In genomic region chr19:5316138-5316537, GRCh38 we compare ENCODE assay signal across 2 cellular contexts.
A peak's percentile ranks its signal among the peaks of the same experiment; 100 is the strongest.
TF ChIP-seq lines count a peak whose summit lies in the region.

No MANE protein-coding gene starts in this region.

TF ChIP-seq in HepG2, 621 proteins besides CTCF, POLR2A, EP300 and RAD21:
- TF ChIP-seq ZNF432 (CRISPR knock-in tag; IDR thresholded peaks at IDR 0.05; ENCODE audit: borderline replicate concordance) (no peak), MAFK (conservative IDR thresholded peaks at IDR 0.05 in 1 of 2, IDR thresholded peaks at IDR 0.05 in 1 of 2; ENCODE audit: low read length in 2 of 2) (peak; percentile 46 to 56; a peak in 3 of 4 replicates), MAFF (IDR thresholded peaks at IDR 0.05; ENCODE audit: low read depth, low read length) (peak; percentile 22; the same call in 1 of the 2 replicates), IRX3 (CRISPR knock-in tag; IDR thresholded peaks at IDR 0.05; ENCODE audit: borderline replicate concordance, low read depth) (no peak)

TF ChIP-seq in K562, 482 proteins besides CTCF, POLR2A, EP300 and RAD21:
- TF ChIP-seq C11orf30 (IDR thresholded peaks at IDR 0.05; ENCODE audit: low read depth) (peak; percentile 50; the same call in 1 of the 2 replicates), BRCA1 (IDR thresholded peaks at IDR 0.05) (no peak), BRCA1 (CRISPR knock-in tag; IDR thresholded peaks at IDR 0.05) (no peak), ZNF316 (IDR thresholded peaks at IDR 0.05) (peak; percentile 69), PCBP1 (IDR thresholded peaks at IDR 0.05; ENCODE audit: low read depth, low read length, poor library complexity, severe bottlenecking) (no peak), MAFF (IDR thresholded peaks at IDR 0.05; ENCODE audit: low read length) (peak; percentile 15; the same call in 1 of the 2 replicates), ZNF41 (CRISPR knock-in tag; conservative IDR thresholded peaks at IDR 0.05) (no peak), ELF1 (tag; IDR thresholded peaks at IDR 0.05) (no peak), HDAC3 (IDR thresholded peaks at IDR 0.05; ENCODE audit: borderline replicate concordance, partially characterized antibody) (no peak), CTBP1 (IDR thresholded peaks at IDR 0.05; ENCODE audit: borderline replicate concordance) (no peak), ZKSCAN1 (IDR thresholded peaks at IDR 0.05; ENCODE audit: low read depth, low read length) (no peak), ZNF592 (IDR thresholded peaks at IDR 0.05) (no peak)
- TF ChIP-seq, protein P1, sequence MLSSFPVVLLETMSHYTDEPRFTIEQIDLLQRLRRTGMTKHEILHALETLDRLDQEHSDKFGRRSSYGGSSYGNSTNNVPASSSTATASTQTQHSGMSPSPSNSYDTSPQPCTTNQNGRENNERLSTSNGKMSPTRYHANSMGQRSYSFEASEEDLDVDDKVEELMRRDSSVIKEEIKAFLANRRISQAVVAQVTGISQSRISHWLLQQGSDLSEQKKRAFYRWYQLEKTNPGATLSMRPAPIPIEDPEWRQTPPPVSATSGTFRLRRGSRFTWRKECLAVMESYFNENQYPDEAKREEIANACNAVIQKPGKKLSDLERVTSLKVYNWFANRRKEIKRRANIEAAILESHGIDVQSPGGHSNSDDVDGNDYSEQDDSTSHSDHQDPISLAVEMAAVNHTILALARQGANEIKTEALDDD (IDR thresholded peaks at IDR 0.05), result no peak
- TF ChIP-seq, protein P2, sequence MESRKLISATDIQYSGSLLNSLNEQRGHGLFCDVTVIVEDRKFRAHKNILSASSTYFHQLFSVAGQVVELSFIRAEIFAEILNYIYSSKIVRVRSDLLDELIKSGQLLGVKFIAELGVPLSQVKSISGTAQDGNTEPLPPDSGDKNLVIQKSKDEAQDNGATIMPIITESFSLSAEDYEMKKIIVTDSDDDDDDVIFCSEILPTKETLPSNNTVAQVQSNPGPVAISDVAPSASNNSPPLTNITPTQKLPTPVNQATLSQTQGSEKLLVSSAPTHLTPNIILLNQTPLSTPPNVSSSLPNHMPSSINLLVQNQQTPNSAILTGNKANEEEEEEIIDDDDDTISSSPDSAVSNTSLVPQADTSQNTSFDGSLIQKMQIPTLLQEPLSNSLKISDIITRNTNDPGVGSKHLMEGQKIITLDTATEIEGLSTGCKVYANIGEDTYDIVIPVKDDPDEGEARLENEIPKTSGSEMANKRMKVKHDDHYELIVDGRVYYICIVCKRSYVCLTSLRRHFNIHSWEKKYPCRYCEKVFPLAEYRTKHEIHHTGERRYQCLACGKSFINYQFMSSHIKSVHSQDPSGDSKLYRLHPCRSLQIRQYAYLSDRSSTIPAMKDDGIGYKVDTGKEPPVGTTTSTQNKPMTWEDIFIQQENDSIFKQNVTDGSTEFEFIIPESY (CRISPR knock-in tag; IDR thresholded peaks at IDR 0.05), result no peak
TF ChIP-seq in K562: peak in this region for 3.
